Comparison of ENCODE assay signal across 33 cellular contexts in the genomic region with DNA sequence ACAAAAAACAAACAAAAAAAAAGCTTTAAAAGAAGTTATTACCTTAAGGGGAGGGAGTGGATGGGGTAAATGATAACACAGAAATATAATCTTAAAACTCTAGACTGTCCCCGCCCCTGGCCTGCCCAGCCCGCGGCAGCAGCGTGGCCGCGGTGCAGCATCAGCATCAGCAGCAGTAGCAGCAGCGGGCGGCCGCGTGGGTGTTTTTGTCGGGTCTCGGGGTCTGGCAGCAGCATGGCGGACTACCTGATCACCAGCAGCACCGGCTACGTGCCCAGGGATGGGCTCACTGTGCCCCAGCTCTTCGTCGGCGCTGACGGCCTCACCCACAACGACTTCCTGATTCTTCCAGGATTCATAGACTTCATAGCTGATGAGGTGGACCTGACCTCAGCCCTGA.
"Had no signal": no experiment of that assay in that cellular context is flagged by ENCODE, and none has a peak within 500 bp of the region (broad histone marks: within the 10 kb centered on the region; RNA-seq: fewer than 3 reads in every experiment).

No MANE protein-coding gene starts in this region.

- ATAC-seq: activated naive CD4-positive, alpha-beta T cell treated with anti-CD3 and anti-CD28 coated beads, Interleukin-2, amount 50 U/mL, for 72 hours; activated naive CD8-positive, alpha-beta T cell treated with anti-CD3 and anti-CD28 coated beads, Interleukin-2, amount 50 U/mL, for 24 hours; activated T-cell treated with anti-CD3 and anti-CD28 coated beads, Interleukin-2, amount 50 U/mL, for 4 hours; activated T-cell treated with anti-CD3 and anti-CD28 coated beads, Interleukin-2, amount 50 U/mL, for 72 hours; activated T-helper 17 cell treated with anti-CD3 and anti-CD28 coated beads, Interleukin-2, amount 50 U/mL, for 72 hours; body of pancreas had no signal

- DNase-seq: activated effector memory CD4-positive, alpha-beta T cell treated with Interleukin-2 at 50 U/mL for 16 hours; activated gamma-delta T cell; activated gamma-delta T cell treated with Interleukin-2 at 50 U/mL for 16 hours; activated naive CD4-positive, alpha-beta T cell treated with anti-CD3 and anti-CD28 coated beads for 36 hours; activated naive CD4-positive, alpha-beta T cell treated with anti-CD3 and anti-CD28 coated beads, Interleukin-2, amount 10 ng/mL, durations not matched to agents 7 days and 5 days; activated naive CD4-positive, alpha-beta T cell treated with anti-CD3 and anti-CD28 coated beads, Interleukin-2, amount 50 U/mL, for 16 hours; activated naive CD4-positive, alpha-beta T cell treated with Interleukin-2 at 50 U/mL for 16 hours; activated naive CD8-positive, alpha-beta T cell treated with anti-CD3 and anti-CD28 coated beads for 36 hours; activated naive CD8-positive, alpha-beta T cell treated with anti-CD3 and anti-CD28 coated beads, Interleukin-2, amount 10 ng/mL, durations not matched to agents 7 days and 5 days; activated naive CD8-positive, alpha-beta T cell treated with anti-CD3 and anti-CD28 coated beads, Interleukin-2, amount 50 U/mL, for 24 hours; activated T-cell treated with anti-CD3 and anti-CD28 coated beads for 4 hours; activated T-cell treated with anti-CD3 and anti-CD28 coated beads, Interleukin-2, amount 50 U/mL, for 1 hour; activated T-cell treated with anti-CD3 and anti-CD28 coated beads, Interleukin-2, amount 50 U/mL, for 24 hours; activated T-cell treated with anti-CD3 and anti-CD28 coated beads, Interleukin-2, amount 50 U/mL, for 4 hours; activated T-cell treated with anti-CD3 and anti-CD28 coated beads, Interleukin-2, amount 50 U/mL, for 48 hours; activated T-cell treated with anti-CD3 and anti-CD28 coated beads, Interleukin-2, amount 50 U/mL, for 72 hours; adrenal gland; amniotic stem cell; amygdala; anterior cingulate cortex; aorta; body of pancreas; brain microvascular endothelial cell; caudate nucleus; central memory CD4-positive, alpha-beta T cell; cerebellar nuclear complex had no signal

- H3K27me3 ChIP-seq: adrenal gland, ascending aorta, body of pancreas, brain microvascular endothelial cell, breast epithelium, cardiac muscle cell had no signal

- H3K36me3 ChIP-seq: adrenal gland, ascending aorta, brain microvascular endothelial cell, breast epithelium, cardiac muscle cell had no signal

- FAIRE-seq: astrocyte, bronchial epithelial cell had no signal

- H3K27ac ChIP-seq: adrenal gland, ascending aorta, body of pancreas, brain microvascular endothelial cell, breast epithelium, cardiac muscle cell had no signal

- H3K4me3 ChIP-seq: adrenal gland, ascending aorta, body of pancreas, breast epithelium, cardiac muscle cell had no signal

- H3K4me1 ChIP-seq: adrenal gland, ascending aorta, body of pancreas, breast epithelium had no signal

- H3K9me3 ChIP-seq: adrenal gland, ascending aorta, body of pancreas had no signal
